Comparison of ENCODE assay signal across 1 cellular context in the genomic region with DNA sequence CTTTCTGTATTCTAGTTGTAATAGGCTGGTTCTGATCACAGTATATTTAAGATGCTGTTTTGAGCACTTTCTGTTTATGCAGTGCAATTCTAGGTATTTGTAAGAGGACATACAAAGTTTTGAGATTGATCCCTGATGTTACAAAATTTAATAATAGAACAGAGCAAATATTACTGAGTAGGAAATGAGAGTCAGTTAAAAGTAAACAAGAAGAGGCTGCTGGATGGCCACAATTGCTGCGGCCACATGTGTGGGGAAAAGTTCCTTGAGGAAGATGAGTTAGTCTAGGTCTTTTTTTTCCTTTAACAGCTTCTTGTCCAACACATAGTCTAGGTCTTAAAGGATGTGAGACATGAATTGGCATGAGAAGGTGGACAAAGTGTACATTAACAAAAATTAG.
TF ChIP-seq lines count a peak whose summit lies in the region.

No MANE protein-coding gene starts in this region.

TF ChIP-seq in endothelial cell of umbilical vein, 7 proteins besides CTCF, POLR2A, EP300 and RAD21:
- TF ChIP-seq EZH2 (IDR thresholded peaks at IDR 0.05; ENCODE audit: borderline replicate concordance, low read depth, low read length, severe bottlenecking) = no peak
- TF ChIP-seq JUN (IDR thresholded peaks at IDR 0.05; ENCODE audit: borderline replicate concordance, insufficient read depth, insufficient read length, low read depth) = no peak
- TF ChIP-seq, protein P1, sequence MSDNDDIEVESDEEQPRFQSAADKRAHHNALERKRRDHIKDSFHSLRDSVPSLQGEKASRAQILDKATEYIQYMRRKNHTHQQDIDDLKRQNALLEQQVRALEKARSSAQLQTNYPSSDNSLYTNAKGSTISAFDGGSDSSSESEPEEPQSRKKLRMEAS (IDR thresholded peaks at IDR 0.05; ENCODE audit: insufficient read depth, insufficient read length) = no peak
- TF ChIP-seq FOS (IDR thresholded peaks at IDR 0.05; ENCODE audit: borderline replicate concordance, insufficient read depth, low read length) = no peak
TF ChIP-seq in endothelial cell of umbilical vein: peak in this region for 0.
